In genomic region chr2:144582651-144583361, GRCh38 we compare ENCODE assay signal across 18 cellular contexts.
DNase-seq lines count a peak whose midpoint lies in the region; ATAC-seq, FAIRE-seq and TF ChIP-seq lines count a peak whose summit lies in the region.
"Had no signal": no experiment of that assay in that cellular context is flagged by ENCODE, and none has a peak within 500 bp of the region (broad histone marks: within the 10 kb centered on the region; RNA-seq: fewer than 3 reads in every experiment).

No MANE protein-coding gene starts in this region.

- H3K18ac ChIP-seq in H1 (ENCODE audit: extremely low read depth, low read length), result no peak overlapping the region

- H3K79me2 ChIP-seq in GM23338 (replicated peaks; ENCODE audit: insufficient read depth) (no peaks in the 10 kb centered on the region), OCI-LY1 (ENCODE audit: insufficient read depth, low read length) (no peaks in the 10 kb centered on the region), H1 (ENCODE audit: control insufficient read depth in 1 of 2, insufficient read depth in 2 of 2, low read length in 2 of 2) (no peaks in the 10 kb centered on the region)

- H3K36me3 Mint-ChIP-seq in GM23338 (ENCODE audit: low read depth), result no peaks in the 10 kb centered on the region
- H3K36me3 Mint-ChIP-seq in nephron (ENCODE audit: low read depth), result no peaks in the 10 kb centered on the region

- H3K4me2 ChIP-seq in GM23338 (no peak overlapping the region), OCI-LY1 (ENCODE audit: low read length) (peak overlapping the region; percentile 77), H1 (ENCODE audit: insufficient read depth in 1 of 2, low read depth in 2 of 2, low read length in 2 of 2) (no peak overlapping the region)

- no peak for TF ChIP-seq POLR2A in H1 (IDR thresholded peaks at IDR 0.05; ENCODE audit: control extremely low read depth in 1 of 2, low read depth in 2 of 2, low read length in 2 of 2)

- peak; percentile 30; the same call in 2 of the 3 replicates for ATAC-seq in GM23338
- ATAC-seq: activated CD8-positive, alpha-beta T cell treated with anti-CD3 and anti-CD28 coated beads, Interleukin-2, amount 10 ng/mL, durations not matched to agents 7 days and 5 days had no signal

- CTCF ChIA-PET in H1 (lab: Charles Lee; ENCODE audit: partially characterized antibody), result interaction anchor here (0.6 to 1.5 kb wide), 4 partner anchors 9 to 393 kb away, joined by 3 to 7 read pairs (median 3); no protein-coding TSS in a partner anchor

- no peak overlapping the region for H2BK120ac ChIP-seq in H1 (replicated peaks; ENCODE audit: low read depth, low read length)

- H3K4me1 ChIP-seq in GM23338 (ENCODE audit: insufficient read depth) (peaks cover 31% of the 10 kb centered on the region), OCI-LY1 (ENCODE audit: insufficient read depth, low read length, severe bottlenecking) (peaks cover 75% of the 10 kb centered on the region), H1 (replicated peaks in 1 of 4; ENCODE audit: control insufficient read depth in 3 of 4, insufficient read depth in 4 of 4, low read length in 3 of 4) (peaks cover 2 to 14% (median 8%) of the 10 kb centered on the region in 4 experiments; a peak in 4 of 7 replicates), colonic mucosa (no peaks in the 10 kb centered on the region)
- H3K4me1 ChIP-seq: transverse colon had no signal

- H3K4me3 ChIP-seq in GM23338, result no peak overlapping the region
- peak overlapping the region; percentile 19 for H3K4me3 ChIP-seq in OCI-LY1 (ENCODE audit: low read depth, low read length, poor library complexity, severe bottlenecking)
- no peak overlapping the region for H3K4me3 ChIP-seq in H1 (ENCODE audit: extremely low read depth in 1 of 4, insufficient read depth in 2 of 4, low read depth in 3 of 4, low read length in 4 of 4)
- H3K4me3 ChIP-seq in colonic mucosa, result no peak overlapping the region
- H3K4me3 ChIP-seq: heart right ventricle, ovary, transverse colon had no signal

- no peaks in the 10 kb centered on the region for H3K79me1 ChIP-seq in H1 (ENCODE audit: low read depth, low read length)

- TF ChIP-seq EP300 in H1 (IDR thresholded peaks at IDR 0.05; ENCODE audit: borderline replicate concordance in 1 of 2, low read depth in 2 of 2, low read length in 2 of 2), result no peak

- no peak overlapping the region for H2BK15ac ChIP-seq in H1 (ENCODE audit: low read length)

- H3K4me1 Mint-ChIP-seq in GM23338 (peaks cover 34% of the 10 kb centered on the region), nephron (peaks cover 34% of the 10 kb centered on the region)

- H3K27ac ChIP-seq in GM23338 (ENCODE audit: low read depth) (no peak overlapping the region), OCI-LY1 (ENCODE audit: low read depth, low read length, poor library complexity, severe bottlenecking) (peak overlapping the region; percentile 94), H1 (ENCODE audit: low read depth, low read length) (no peak overlapping the region), colonic mucosa (no peak overlapping the region)
- H3K27ac ChIP-seq: ovary, transverse colon, VCaP had no signal

- H4K5ac ChIP-seq in H1 (ENCODE audit: insufficient read length, low read depth, low read length), result no peak overlapping the region

- no peaks in the 10 kb centered on the region for H3F3A ChIP-seq in GM23338 (replicated peaks; ENCODE audit: low read depth)
- H3F3A ChIP-seq in OCI-LY1 (ENCODE audit: insufficient read depth, low read length), result no peaks in the 10 kb centered on the region

- H3K9me2 ChIP-seq in GM23338 (ENCODE audit: insufficient read depth) (no peaks in the 10 kb centered on the region), OCI-LY1 (ENCODE audit: low read depth, low read length) (no peaks in the 10 kb centered on the region)

- H3K14ac ChIP-seq in H1 (ENCODE audit: insufficient read length), result no peak overlapping the region

- no peak overlapping the region for H2BK5ac ChIP-seq in H1 (ENCODE audit: low read depth, low read length)

- TF ChIP-seq RAD21 in H1 (IDR thresholded peaks at IDR 0.05 in 1 of 2, conservative IDR thresholded peaks at IDR 0.05 in 1 of 2; ENCODE audit: low read depth in 2 of 2, low read length in 2 of 2), result no peak

- no peak overlapping the region for H2BK12ac ChIP-seq in H1 (ENCODE audit: low read depth, low read length)

- H3K9ac ChIP-seq in OCI-LY1 (ENCODE audit: low read length) (peak overlapping the region; percentile 28; the same call in 1 of the 2 replicates), H1 (replicated peaks in 1 of 4; ENCODE audit: extremely low read depth in 1 of 4, low read depth in 3 of 4, low read length in 3 of 4) (no peak overlapping the region), colonic mucosa (ENCODE audit: low read depth in 2 of 2, low read length in 2 of 2) (no peak overlapping the region)

- POLR2A ChIA-PET in H1 (lab: Charles Lee; ENCODE audit: partially characterized antibody), result interaction anchor here (0.6 kb wide), 1 partner anchor 27 kb away, joined by 3 read pairs; no protein-coding TSS in a partner anchor

- no peak overlapping the region; the same call in 1 of the 2 replicates for H3K27ac Mint-ChIP-seq in GM23338
- H3K27ac Mint-ChIP-seq in nephron, result peak overlapping the region in 2 of 3 experiments; percentile 39 to 59
- H3K27ac Mint-ChIP-seq: activated CD8-positive, alpha-beta T cell treated with anti-CD3 and anti-CD28 coated beads, Interleukin-2, amount 10 ng/mL, durations not matched to agents 7 days and 5 days had no signal

- H4K20me1 ChIP-seq in GM23338 (replicated peaks; ENCODE audit: insufficient read depth) (no peaks in the 10 kb centered on the region), OCI-LY1 (ENCODE audit: insufficient read depth, low read length) (no peaks in the 10 kb centered on the region), H1 (replicated peaks in 1 of 2; ENCODE audit: control insufficient read depth in 1 of 2, insufficient read depth in 2 of 2, low read length in 2 of 2) (no peaks in the 10 kb centered on the region)

- H3K4me3 Mint-ChIP-seq in GM23338 (no peak overlapping the region), nephron (no peak overlapping the region)
- H3K4me3 Mint-ChIP-seq: activated CD8-positive, alpha-beta T cell treated with anti-CD3 and anti-CD28 coated beads, Interleukin-2, amount 10 ng/mL, durations not matched to agents 7 days and 5 days had no signal

- no peak overlapping the region for H2AK5ac ChIP-seq in H1 (ENCODE audit: low read depth, low read length)

- WGBS in H1 (ENCODE audit: extremely low coverage in 1 of 2, insufficient coverage in 1 of 2, insufficient read length in 1 of 2, insufficient replicate concordance in 2 of 2, low coverage in 1 of 2, low lambda C conversion rate in 2 of 2, missing lambda C conversion rate in 1 of 2), 2 experiments, result 88% methylated on average over 12 of the region's 12 CpGs; no CpG with 5 or more reads in 1 of the 2 experiments

- no peak overlapping the region for H3K56ac ChIP-seq in H1 (replicated peaks; ENCODE audit: insufficient read length, low read depth, low read length)

- H2BK20ac ChIP-seq in H1 (ENCODE audit: low read length), result no peak overlapping the region

- H2AFZ ChIP-seq in GM23338 (no peak overlapping the region), OCI-LY1 (ENCODE audit: low read length) (no peak overlapping the region), H1 (ENCODE audit: low read length) (peak overlapping the region; percentile 14; the same call in 1 of the 2 replicates)

- no peak for TF ChIP-seq CTCF in GM23338 (conservative IDR thresholded peaks at IDR 0.05; ENCODE audit: low read depth in 2 of 2)
- TF ChIP-seq CTCF in OCI-LY1 (IDR thresholded peaks at IDR 0.05; ENCODE audit: low read length), result no peak
- no peak for TF ChIP-seq CTCF in H1 (IDR thresholded peaks at IDR 0.05; ENCODE audit: control extremely low read depth in 1 of 3, insufficient read depth in 1 of 3, low read depth in 1 of 3, low read length in 3 of 3)
- no peak for TF ChIP-seq CTCF in nephron (IDR thresholded peaks at IDR 0.05; ENCODE audit: unreplicated experiment in 3 of 3)
- TF ChIP-seq CTCF in colonic mucosa (IDR thresholded peaks at IDR 0.05), result no peak

- DNase-seq in GM23338 (ENCODE audit: low spot score) (no peak), H1 (ENCODE audit: low read depth in 1 of 2, low spot score in 2 of 2) (no peak), pons (ENCODE audit: low spot score) (no peak), NCI-H2081 (lab: John Stamatoyannopoulos, UW) (no peak), colonic mucosa (no peak)
- DNase-seq: activated CD8-positive, alpha-beta T cell treated with anti-CD3 and anti-CD28 coated beads, Interleukin-2, amount 10 ng/mL, durations not matched to agents 7 days and 5 days; aorta; cortex of kidney; heart right ventricle; kidney; MV-4-11; ovary; small intestine; transverse colon had no signal

- H3K36me3 ChIP-seq in GM23338 (ENCODE audit: insufficient read depth), result no peaks in the 10 kb centered on the region
- no peaks in the 10 kb centered on the region for H3K36me3 ChIP-seq in OCI-LY1 (ENCODE audit: insufficient read depth, low read length)
- H3K36me3 ChIP-seq in H1 (ENCODE audit: control insufficient read depth in 2 of 4, insufficient read depth in 4 of 4, low read length in 3 of 4), result no peaks in the 10 kb centered on the region
- no peaks in the 10 kb centered on the region for H3K36me3 ChIP-seq in colonic mucosa
- H3K36me3 ChIP-seq: heart right ventricle, ovary, transverse colon had no signal

- H3K23me2 ChIP-seq in H1 (ENCODE audit: low read depth, low read length), result no peaks in the 10 kb centered on the region; the same call in 1 of the 2 replicates

- H3K23ac ChIP-seq in H1 (ENCODE audit: insufficient read length), result no peak overlapping the region

- no peaks in the 10 kb centered on the region for H3K9me3 Mint-ChIP-seq in GM23338
- H3K9me3 Mint-ChIP-seq in nephron, result peaks cover 2% of the 10 kb centered on the region

- H4K8ac ChIP-seq in H1 (ENCODE audit: extremely low read depth, insufficient read depth, low read length), result no peak overlapping the region

- H4K91ac ChIP-seq in H1 (replicated peaks; ENCODE audit: insufficient read length, low read length), result no peak overlapping the region

- H3K4ac ChIP-seq in H1 (replicated peaks; ENCODE audit: insufficient read length, low read depth, low read length), result no peak overlapping the region

- no peaks in the 10 kb centered on the region for H3K9me3 ChIP-seq in OCI-LY1 (ENCODE audit: low read length)
- no peaks in the 10 kb centered on the region for H3K9me3 ChIP-seq in H1 (ENCODE audit: insufficient read depth in 2 of 2, low read depth in 1 of 2, low read length in 1 of 2)
- H3K9me3 ChIP-seq in colonic mucosa, result no peaks in the 10 kb centered on the region
- H3K9me3 ChIP-seq: heart right ventricle, ovary, transverse colon had no signal

- H3K27me3 Mint-ChIP-seq in GM23338 (ENCODE audit: insufficient read depth, low read depth, poor library complexity), result no peaks in the 10 kb centered on the region
- no peaks in the 10 kb centered on the region for H3K27me3 Mint-ChIP-seq in nephron (ENCODE audit: low read depth)

- no peaks in the 10 kb centered on the region for H3K27me3 ChIP-seq in GM23338 (ENCODE audit: insufficient read depth)
- H3K27me3 ChIP-seq in OCI-LY1 (ENCODE audit: insufficient read depth, low read length), result no peaks in the 10 kb centered on the region
- no peaks in the 10 kb centered on the region for H3K27me3 ChIP-seq in H1 (replicated peaks in 1 of 4; ENCODE audit: control insufficient read depth in 3 of 4, extremely low read depth in 1 of 4, insufficient read depth in 3 of 4, low read length in 3 of 4)
- no peaks in the 10 kb centered on the region for H3K27me3 ChIP-seq in colonic mucosa
- H3K27me3 ChIP-seq: heart right ventricle, ovary, transverse colon had no signal

- intact Hi-C loops in colonic mucosa (cut with DNase I), result no loop called here

- no peak for FAIRE-seq in H1 (lab: Jason Lieb, UNC)
- FAIRE-seq: GM19239, kidney, small intestine had no signal
